ENCODE assay signal across 29 cellular contexts in genomic region chr13:58979851-58980250, GRCh38.
"Had no signal": no experiment of that assay in that cellular context is flagged by ENCODE, and none has a peak within 500 bp of the region (broad histone marks: within the 10 kb centered on the region; RNA-seq: fewer than 3 reads in every experiment).

No MANE protein-coding gene starts in this region.

- H3K36me3 Mint-ChIP-seq: activated naive CD8-positive, alpha-beta T cell had no signal

- H3K4me3 Mint-ChIP-seq: activated B cell treated with CpG ODN at 0.5 μM for 24 hours; activated CD8-positive, alpha-beta T cell treated with anti-CD3 and anti-CD28 coated beads for 36 hours; activated naive CD8-positive, alpha-beta T cell; activated T-cell treated with anti-CD3 and anti-CD28 coated beads, Interleukin-2, amount 50 U/mL, for 4 hours; activated T-helper 17 cell treated with anti-CD3 and anti-CD28 coated beads, Interleukin-2, amount 50 U/mL, for 72 hours; endodermal cell; T-helper 17 cell; T-helper 2 cell treated with Interferon-gamma antibody and Interleukin-4, amounts not matched to agents 5 μg/mL and 100 μg/mL, for 36 hours had no signal

- H3K9me3 ChIP-seq: body of pancreas, gastrocnemius medialis had no signal

- H3K27me3 Mint-ChIP-seq: activated B cell treated with CpG ODN at 0.5 μM for 24 hours; activated CD8-positive, alpha-beta T cell treated with anti-CD3 and anti-CD28 coated beads for 36 hours; activated naive CD8-positive, alpha-beta T cell; activated T-helper 17 cell treated with anti-CD3 and anti-CD28 coated beads, Interleukin-2, amount 50 U/mL, for 72 hours; T-helper 17 cell had no signal

- H3K4me1 ChIP-seq: body of pancreas, foreskin keratinocyte, gastrocnemius medialis, heart left ventricle had no signal

- H3K27ac ChIP-seq: body of pancreas, foreskin keratinocyte, gastrocnemius medialis, heart left ventricle, WERI-Rb-1 had no signal

- H3K27me3 ChIP-seq: body of pancreas, foreskin keratinocyte, gastrocnemius medialis, heart left ventricle had no signal

- H3K4me1 Mint-ChIP-seq: activated B cell treated with CpG ODN at 0.5 μM for 24 hours; activated T-helper 17 cell treated with anti-CD3 and anti-CD28 coated beads, Interleukin-2, amount 50 U/mL, for 72 hours; endodermal cell; T-helper 17 cell had no signal

- ATAC-seq: activated CD4-positive, CD25-positive, alpha-beta regulatory T cell treated with anti-CD3 and anti-CD28 coated beads, Interleukin-2, amount 50 U/mL, for 24 hours; activated CD8-positive, alpha-beta T cell treated with anti-CD3 and anti-CD28 coated beads for 36 hours; activated T-cell treated with anti-CD3 and anti-CD28 coated beads, Interleukin-2, amount 50 U/mL, for 4 hours; activated T-helper 17 cell treated with anti-CD3 and anti-CD28 coated beads, Interleukin-2, amount 50 U/mL, for 72 hours; body of pancreas; esophagus mucosa; foreskin keratinocyte; gastrocnemius medialis; heart left ventricle; T-helper 17 cell had no signal

- H3K36me3 ChIP-seq: gastrocnemius medialis, heart left ventricle, WERI-Rb-1 had no signal

- H3K27ac Mint-ChIP-seq: activated B cell treated with CpG ODN at 0.5 μM for 24 hours; activated CD8-positive, alpha-beta T cell treated with anti-CD3 and anti-CD28 coated beads for 36 hours; activated naive CD8-positive, alpha-beta T cell; activated T-helper 17 cell treated with anti-CD3 and anti-CD28 coated beads, Interleukin-2, amount 50 U/mL, for 72 hours; endodermal cell; T-helper 17 cell; T-helper 2 cell treated with Interferon-gamma antibody and Interleukin-4, amounts not matched to agents 5 μg/mL and 100 μg/mL, for 36 hours had no signal

- H3K4me3 ChIP-seq: body of pancreas, gastrocnemius medialis, heart left ventricle had no signal

- DNase-seq: activated B cell treated with CpG ODN at 0.5 μM for 24 hours; activated CD4-positive, alpha-beta T cell treated with anti-CD3 and anti-CD28 coated beads for 48 hours; activated CD4-positive, alpha-beta T cell treated with anti-CD3 and anti-CD28 coated beads, Interleukin-2, amount 50 U/mL, for 1 hour; activated CD4-positive, alpha-beta T cell treated with anti-CD3 and anti-CD28 coated beads, Interleukin-2, amount 50 U/mL, for 48 hours; activated CD8-positive, alpha-beta memory T cell treated with anti-CD3 and anti-CD28 coated beads for 24 hours; activated CD8-positive, alpha-beta T cell treated with anti-CD3 and anti-CD28 coated beads for 36 hours; activated effector memory CD4-positive, alpha-beta T cell treated with Interleukin-2 at 50 U/mL for 16 hours; activated gamma-delta T cell treated with Interleukin-2 at 50 U/mL for 16 hours; activated naive CD4-positive, alpha-beta T cell treated with anti-CD3 and anti-CD28 coated beads, Interleukin-2, amount 50 U/mL, for 16 hours; activated naive CD4-positive, alpha-beta T cell treated with Interleukin-2 at 50 U/mL for 16 hours; activated T-cell treated with anti-CD3 and anti-CD28 coated beads, Interleukin-2, amount 50 U/mL, for 4 hours; amygdala; aorta; body of pancreas; caudate nucleus; effector memory CD4-positive, alpha-beta T cell; endodermal cell; foreskin keratinocyte; gastrocnemius medialis; glutamatergic neuron; heart left ventricle; T-helper 17 cell; T1000; WERI-Rb-1 had no signal
